In the genomic region with DNA sequence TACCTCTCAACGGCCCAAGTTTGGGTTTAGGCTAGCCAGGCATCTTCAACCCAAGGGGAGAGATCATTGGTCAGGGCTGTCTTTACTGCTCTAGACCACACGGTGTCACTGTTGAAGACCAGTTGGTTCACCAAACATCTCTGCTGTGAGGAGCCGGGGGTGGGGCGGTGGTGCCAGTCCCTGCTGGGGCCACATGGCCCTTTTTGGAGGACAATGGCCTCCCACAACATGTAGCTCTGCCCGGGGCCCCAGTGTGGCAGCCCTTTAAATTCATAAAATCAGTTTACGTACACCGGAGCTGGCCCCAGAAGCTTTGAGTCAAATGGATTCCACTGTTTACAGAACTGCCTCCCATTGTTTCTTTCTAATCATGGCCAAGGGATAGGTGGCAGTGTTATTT, we compare ENCODE assay signal across 1 cellular context.
TF ChIP-seq lines count a peak whose summit lies in the region.

No MANE protein-coding gene starts in this region.

TF ChIP-seq in HepG2, 621 proteins besides CTCF, POLR2A, EP300 and RAD21 (continued from another document and continues in another):
- 0 out of 2 replicates have a peak, but pooled peaks have one; percentile 52 for TF ChIP-seq ZSCAN31 (CRISPR knock-in tag; IDR thresholded peaks at IDR 0.05; ENCODE audit: low read depth)
- no peak for TF ChIP-seq ZNF205 (CRISPR knock-in tag; IDR thresholded peaks at IDR 0.05)
- TF ChIP-seq, protein P1, sequence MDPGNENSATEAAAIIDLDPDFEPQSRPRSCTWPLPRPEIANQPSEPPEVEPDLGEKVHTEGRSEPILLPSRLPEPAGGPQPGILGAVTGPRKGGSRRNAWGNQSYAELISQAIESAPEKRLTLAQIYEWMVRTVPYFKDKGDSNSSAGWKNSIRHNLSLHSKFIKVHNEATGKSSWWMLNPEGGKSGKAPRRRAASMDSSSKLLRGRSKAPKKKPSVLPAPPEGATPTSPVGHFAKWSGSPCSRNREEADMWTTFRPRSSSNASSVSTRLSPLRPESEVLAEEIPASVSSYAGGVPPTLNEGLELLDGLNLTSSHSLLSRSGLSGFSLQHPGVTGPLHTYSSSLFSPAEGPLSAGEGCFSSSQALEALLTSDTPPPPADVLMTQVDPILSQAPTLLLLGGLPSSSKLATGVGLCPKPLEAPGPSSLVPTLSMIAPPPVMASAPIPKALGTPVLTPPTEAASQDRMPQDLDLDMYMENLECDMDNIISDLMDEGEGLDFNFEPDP (CRISPR knock-in tag; conservative IDR thresholded peaks at IDR 0.05) = no peak
- TF ChIP-seq REPIN1 (CRISPR knock-in tag; IDR thresholded peaks at IDR 0.05; ENCODE audit: borderline replicate concordance, low read depth) = peak; percentile 37; the same call in 1 of the 2 replicates
- TF ChIP-seq HNRNPUL1 (IDR thresholded peaks at IDR 0.05; ENCODE audit: low read depth, low read length) = no peak
- no peak for TF ChIP-seq ZBTB8A (CRISPR knock-in tag; IDR thresholded peaks at IDR 0.05; ENCODE audit: borderline replicate concordance, low read depth)
- peak; percentile 57 for TF ChIP-seq FOXA3 (CRISPR knock-in tag; IDR thresholded peaks at IDR 0.05)
- TF ChIP-seq, protein P2, sequence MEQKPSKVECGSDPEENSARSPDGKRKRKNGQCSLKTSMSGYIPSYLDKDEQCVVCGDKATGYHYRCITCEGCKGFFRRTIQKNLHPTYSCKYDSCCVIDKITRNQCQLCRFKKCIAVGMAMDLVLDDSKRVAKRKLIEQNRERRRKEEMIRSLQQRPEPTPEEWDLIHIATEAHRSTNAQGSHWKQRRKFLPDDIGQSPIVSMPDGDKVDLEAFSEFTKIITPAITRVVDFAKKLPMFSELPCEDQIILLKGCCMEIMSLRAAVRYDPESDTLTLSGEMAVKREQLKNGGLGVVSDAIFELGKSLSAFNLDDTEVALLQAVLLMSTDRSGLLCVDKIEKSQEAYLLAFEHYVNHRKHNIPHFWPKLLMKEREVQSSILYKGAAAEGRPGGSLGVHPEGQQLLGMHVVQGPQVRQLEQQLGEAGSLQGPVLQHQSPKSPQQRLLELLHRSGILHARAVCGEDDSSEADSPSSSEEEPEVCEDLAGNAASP (CRISPR knock-in tag; IDR thresholded peaks at IDR 0.05; ENCODE audit: borderline replicate concordance) = 0 out of 2 replicates have a peak, but pooled peaks have one; percentile 19
- TF ChIP-seq SMC3 (IDR thresholded peaks at IDR 0.05; ENCODE audit: low read length) = peak; percentile 82
- TF ChIP-seq ZMYM4 (CRISPR knock-in tag; IDR thresholded peaks at IDR 0.05) = peak; percentile 90
- TF ChIP-seq ZIK1 (CRISPR knock-in tag; IDR thresholded peaks at IDR 0.05; ENCODE audit: borderline replicate concordance, low read depth) = no peak
- no peak for TF ChIP-seq ZNF20 (CRISPR knock-in tag; IDR thresholded peaks at IDR 0.05)
- TF ChIP-seq, protein P3, sequence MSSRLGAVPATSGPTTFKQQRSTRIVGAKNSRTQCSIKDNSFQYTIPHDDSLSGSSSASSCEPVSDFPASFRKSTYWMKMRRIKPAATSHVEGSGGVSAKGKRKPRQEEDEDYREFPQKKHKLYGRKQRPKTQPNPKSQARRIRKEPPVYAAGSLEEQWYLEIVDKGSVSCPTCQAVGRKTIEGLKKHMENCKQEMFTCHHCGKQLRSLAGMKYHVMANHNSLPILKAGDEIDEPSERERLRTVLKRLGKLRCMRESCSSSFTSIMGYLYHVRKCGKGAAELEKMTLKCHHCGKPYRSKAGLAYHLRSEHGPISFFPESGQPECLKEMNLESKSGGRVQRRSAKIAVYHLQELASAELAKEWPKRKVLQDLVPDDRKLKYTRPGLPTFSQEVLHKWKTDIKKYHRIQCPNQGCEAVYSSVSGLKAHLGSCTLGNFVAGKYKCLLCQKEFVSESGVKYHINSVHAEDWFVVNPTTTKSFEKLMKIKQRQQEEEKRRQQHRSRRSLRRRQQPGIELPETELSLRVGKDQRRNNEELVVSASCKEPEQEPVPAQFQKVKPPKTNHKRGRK (CRISPR knock-in tag; IDR thresholded peaks at IDR 0.05) = no peak
- no peak for TF ChIP-seq CENPT (CRISPR knock-in tag; IDR thresholded peaks at IDR 0.05; ENCODE audit: low read depth)
- no peak for TF ChIP-seq NR2C2 (CRISPR knock-in tag; IDR thresholded peaks at IDR 0.05; ENCODE audit: borderline replicate concordance)
- no peak for TF ChIP-seq EED (CRISPR knock-in tag; IDR thresholded peaks at IDR 0.05)
- peak in 1 of 2 experiments; percentile 19; a peak in 1 of 4 replicates for TF ChIP-seq NR2F1 (CRISPR knock-in tag; IDR thresholded peaks at IDR 0.05)
- TF ChIP-seq CREM (IDR thresholded peaks at IDR 0.05) = no peak
- no peak for TF ChIP-seq CREM (CRISPR knock-in tag; IDR thresholded peaks at IDR 0.05)
- TF ChIP-seq, protein P4, sequence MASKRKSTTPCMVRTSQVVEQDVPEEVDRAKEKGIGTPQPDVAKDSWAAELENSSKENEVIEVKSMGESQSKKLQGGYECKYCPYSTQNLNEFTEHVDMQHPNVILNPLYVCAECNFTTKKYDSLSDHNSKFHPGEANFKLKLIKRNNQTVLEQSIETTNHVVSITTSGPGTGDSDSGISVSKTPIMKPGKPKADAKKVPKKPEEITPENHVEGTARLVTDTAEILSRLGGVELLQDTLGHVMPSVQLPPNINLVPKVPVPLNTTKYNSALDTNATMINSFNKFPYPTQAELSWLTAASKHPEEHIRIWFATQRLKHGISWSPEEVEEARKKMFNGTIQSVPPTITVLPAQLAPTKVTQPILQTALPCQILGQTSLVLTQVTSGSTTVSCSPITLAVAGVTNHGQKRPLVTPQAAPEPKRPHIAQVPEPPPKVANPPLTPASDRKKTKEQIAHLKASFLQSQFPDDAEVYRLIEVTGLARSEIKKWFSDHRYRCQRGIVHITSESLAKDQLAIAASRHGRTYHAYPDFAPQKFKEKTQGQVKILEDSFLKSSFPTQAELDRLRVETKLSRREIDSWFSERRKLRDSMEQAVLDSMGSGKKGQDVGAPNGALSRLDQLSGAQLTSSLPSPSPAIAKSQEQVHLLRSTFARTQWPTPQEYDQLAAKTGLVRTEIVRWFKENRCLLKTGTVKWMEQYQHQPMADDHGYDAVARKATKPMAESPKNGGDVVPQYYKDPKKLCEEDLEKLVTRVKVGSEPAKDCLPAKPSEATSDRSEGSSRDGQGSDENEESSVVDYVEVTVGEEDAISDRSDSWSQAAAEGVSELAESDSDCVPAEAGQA (IDR thresholded peaks at IDR 0.05; ENCODE audit: low read depth) = no peak
- TF ChIP-seq, protein P4 (CRISPR knock-in tag; IDR thresholded peaks at IDR 0.05; ENCODE audit: borderline replicate concordance) = no peak
- TF ChIP-seq ZNF225 (CRISPR knock-in tag; IDR thresholded peaks at IDR 0.05) = no peak
- TF ChIP-seq ZMAT3 (CRISPR knock-in tag; conservative IDR thresholded peaks at IDR 0.05) = no peak
- TF ChIP-seq PAF1 (CRISPR knock-in tag; IDR thresholded peaks at IDR 0.05) = no peak
- TF ChIP-seq SMARCC2 (IDR thresholded peaks at IDR 0.05) = no peak
- no peak for TF ChIP-seq NFRKB (IDR thresholded peaks at IDR 0.05)
- no peak for TF ChIP-seq ZNF629 (CRISPR knock-in tag; conservative IDR thresholded peaks at IDR 0.05)
- TF ChIP-seq MAZ (IDR thresholded peaks at IDR 0.05; ENCODE audit: borderline replicate concordance, low read depth, low read length) = no peak
- TF ChIP-seq MAZ (CRISPR knock-in tag; IDR thresholded peaks at IDR 0.05; ENCODE audit: low read depth) = no peak
- TF ChIP-seq, protein P5, sequence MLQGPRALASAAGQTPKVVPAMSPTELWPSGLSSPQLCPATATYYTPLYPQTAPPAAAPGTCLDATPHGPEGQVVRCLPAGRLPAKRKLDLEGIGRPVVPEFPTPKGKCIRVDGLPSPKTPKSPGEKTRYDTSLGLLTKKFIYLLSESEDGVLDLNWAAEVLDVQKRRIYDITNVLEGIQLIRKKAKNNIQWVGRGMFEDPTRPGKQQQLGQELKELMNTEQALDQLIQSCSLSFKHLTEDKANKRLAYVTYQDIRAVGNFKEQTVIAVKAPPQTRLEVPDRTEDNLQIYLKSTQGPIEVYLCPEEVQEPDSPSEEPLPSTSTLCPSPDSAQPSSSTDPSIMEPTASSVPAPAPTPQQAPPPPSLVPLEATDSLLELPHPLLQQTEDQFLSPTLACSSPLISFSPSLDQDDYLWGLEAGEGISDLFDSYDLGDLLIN (CRISPR knock-in tag; IDR thresholded peaks at IDR 0.05; ENCODE audit: borderline replicate concordance) = no peak
- no peak for TF ChIP-seq NFKBIZ (CRISPR knock-in tag; IDR thresholded peaks at IDR 0.05)
- TF ChIP-seq LCORL (IDR thresholded peaks at IDR 0.05) = no peak
- no peak for TF ChIP-seq LCORL (CRISPR knock-in tag; IDR thresholded peaks at IDR 0.05)
- TF ChIP-seq SP1 (IDR thresholded peaks at IDR 0.05) = no peak
- TF ChIP-seq SP1 (CRISPR knock-in tag; IDR thresholded peaks at IDR 0.05) = 0 out of 2 replicates have a peak, but pooled peaks have one; percentile 12
- TF ChIP-seq NFKB2 (CRISPR knock-in tag; IDR thresholded peaks at IDR 0.05; ENCODE audit: borderline replicate concordance) = peak; percentile 37; the same call in 1 of the 2 replicates
- TF ChIP-seq ZNF543 (CRISPR knock-in tag; IDR thresholded peaks at IDR 0.05) = 0 out of 2 replicates have a peak, but pooled peaks have one; percentile 44
- no peak for TF ChIP-seq ZNF567 (CRISPR knock-in tag; IDR thresholded peaks at IDR 0.05; ENCODE audit: borderline replicate concordance)
- TF ChIP-seq, protein P6, sequence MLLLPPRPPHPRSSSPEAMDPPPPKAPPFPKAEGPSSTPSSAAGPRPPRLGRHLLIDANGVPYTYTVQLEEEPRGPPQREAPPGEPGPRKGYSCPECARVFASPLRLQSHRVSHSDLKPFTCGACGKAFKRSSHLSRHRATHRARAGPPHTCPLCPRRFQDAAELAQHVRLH (CRISPR knock-in tag; IDR thresholded peaks at IDR 0.05; ENCODE audit: borderline replicate concordance, low read depth) = peak; percentile 63; the same call in 1 of the 2 replicates
- TF ChIP-seq, protein P7, sequence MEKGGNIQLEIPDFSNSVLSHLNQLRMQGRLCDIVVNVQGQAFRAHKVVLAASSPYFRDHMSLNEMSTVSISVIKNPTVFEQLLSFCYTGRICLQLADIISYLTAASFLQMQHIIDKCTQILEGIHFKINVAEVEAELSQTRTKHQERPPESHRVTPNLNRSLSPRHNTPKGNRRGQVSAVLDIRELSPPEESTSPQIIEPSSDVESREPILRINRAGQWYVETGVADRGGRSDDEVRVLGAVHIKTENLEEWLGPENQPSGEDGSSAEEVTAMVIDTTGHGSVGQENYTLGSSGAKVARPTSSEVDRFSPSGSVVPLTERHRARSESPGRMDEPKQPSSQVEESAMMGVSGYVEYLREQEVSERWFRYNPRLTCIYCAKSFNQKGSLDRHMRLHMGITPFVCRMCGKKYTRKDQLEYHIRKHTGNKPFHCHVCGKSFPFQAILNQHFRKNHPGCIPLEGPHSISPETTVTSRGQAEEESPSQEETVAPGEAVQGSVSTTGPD (CRISPR knock-in tag; IDR thresholded peaks at IDR 0.05) = no peak
- 0 out of 2 replicates have a peak, but pooled peaks have one; percentile 25 for TF ChIP-seq GFI1 (CRISPR knock-in tag; IDR thresholded peaks at IDR 0.05; ENCODE audit: borderline replicate concordance)
- TF ChIP-seq, protein P8, sequence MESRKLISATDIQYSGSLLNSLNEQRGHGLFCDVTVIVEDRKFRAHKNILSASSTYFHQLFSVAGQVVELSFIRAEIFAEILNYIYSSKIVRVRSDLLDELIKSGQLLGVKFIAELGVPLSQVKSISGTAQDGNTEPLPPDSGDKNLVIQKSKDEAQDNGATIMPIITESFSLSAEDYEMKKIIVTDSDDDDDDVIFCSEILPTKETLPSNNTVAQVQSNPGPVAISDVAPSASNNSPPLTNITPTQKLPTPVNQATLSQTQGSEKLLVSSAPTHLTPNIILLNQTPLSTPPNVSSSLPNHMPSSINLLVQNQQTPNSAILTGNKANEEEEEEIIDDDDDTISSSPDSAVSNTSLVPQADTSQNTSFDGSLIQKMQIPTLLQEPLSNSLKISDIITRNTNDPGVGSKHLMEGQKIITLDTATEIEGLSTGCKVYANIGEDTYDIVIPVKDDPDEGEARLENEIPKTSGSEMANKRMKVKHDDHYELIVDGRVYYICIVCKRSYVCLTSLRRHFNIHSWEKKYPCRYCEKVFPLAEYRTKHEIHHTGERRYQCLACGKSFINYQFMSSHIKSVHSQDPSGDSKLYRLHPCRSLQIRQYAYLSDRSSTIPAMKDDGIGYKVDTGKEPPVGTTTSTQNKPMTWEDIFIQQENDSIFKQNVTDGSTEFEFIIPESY (CRISPR knock-in tag; IDR thresholded peaks at IDR 0.05) = no peak
- TF ChIP-seq, protein P9, sequence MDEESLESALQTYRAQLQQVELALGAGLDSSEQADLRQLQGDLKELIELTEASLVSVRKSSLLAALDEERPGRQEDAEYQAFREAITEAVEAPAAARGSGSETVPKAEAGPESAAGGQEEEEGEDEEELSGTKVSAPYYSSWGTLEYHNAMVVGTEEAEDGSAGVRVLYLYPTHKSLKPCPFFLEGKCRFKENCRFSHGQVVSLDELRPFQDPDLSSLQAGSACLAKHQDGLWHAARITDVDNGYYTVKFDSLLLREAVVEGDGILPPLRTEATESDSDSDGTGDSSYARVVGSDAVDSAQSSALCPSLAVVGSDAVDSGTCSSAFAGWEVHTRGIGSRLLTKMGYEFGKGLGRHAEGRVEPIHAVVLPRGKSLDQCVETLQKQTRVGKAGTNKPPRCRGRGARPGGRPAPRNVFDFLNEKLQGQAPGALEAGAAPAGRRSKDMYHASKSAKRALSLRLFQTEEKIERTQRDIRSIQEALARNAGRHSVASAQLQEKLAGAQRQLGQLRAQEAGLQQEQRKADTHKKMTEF (CRISPR knock-in tag; IDR thresholded peaks at IDR 0.05) = peak; percentile 61
- TF ChIP-seq ARID2 (CRISPR knock-in tag; IDR thresholded peaks at IDR 0.05; ENCODE audit: borderline replicate concordance) = no peak
- TF ChIP-seq, protein P10, sequence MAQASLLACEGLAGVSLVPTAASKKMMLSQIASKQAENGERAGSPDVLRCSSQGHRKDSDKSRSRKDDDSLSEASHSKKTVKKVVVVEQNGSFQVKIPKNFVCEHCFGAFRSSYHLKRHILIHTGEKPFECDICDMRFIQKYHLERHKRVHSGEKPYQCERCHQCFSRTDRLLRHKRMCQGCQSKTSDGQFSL (CRISPR knock-in tag; IDR thresholded peaks at IDR 0.05) = no peak
- no peak for TF ChIP-seq NFYC (CRISPR knock-in tag; IDR thresholded peaks at IDR 0.05)
- TF ChIP-seq HOXA3 (CRISPR knock-in tag; IDR thresholded peaks at IDR 0.05) = 0 out of 2 replicates have a peak, but pooled peaks have one; percentile 22
- TF ChIP-seq ZNF746 (CRISPR knock-in tag; IDR thresholded peaks at IDR 0.05) = no peak
- TF ChIP-seq KDM6A (CRISPR knock-in tag; IDR thresholded peaks at IDR 0.05; ENCODE audit: low read depth) = no peak
- TF ChIP-seq PLRG1 (conservative IDR thresholded peaks at IDR 0.05) = no peak
